1 cellular context compared by ENCODE assay signal in the genomic region with DNA sequence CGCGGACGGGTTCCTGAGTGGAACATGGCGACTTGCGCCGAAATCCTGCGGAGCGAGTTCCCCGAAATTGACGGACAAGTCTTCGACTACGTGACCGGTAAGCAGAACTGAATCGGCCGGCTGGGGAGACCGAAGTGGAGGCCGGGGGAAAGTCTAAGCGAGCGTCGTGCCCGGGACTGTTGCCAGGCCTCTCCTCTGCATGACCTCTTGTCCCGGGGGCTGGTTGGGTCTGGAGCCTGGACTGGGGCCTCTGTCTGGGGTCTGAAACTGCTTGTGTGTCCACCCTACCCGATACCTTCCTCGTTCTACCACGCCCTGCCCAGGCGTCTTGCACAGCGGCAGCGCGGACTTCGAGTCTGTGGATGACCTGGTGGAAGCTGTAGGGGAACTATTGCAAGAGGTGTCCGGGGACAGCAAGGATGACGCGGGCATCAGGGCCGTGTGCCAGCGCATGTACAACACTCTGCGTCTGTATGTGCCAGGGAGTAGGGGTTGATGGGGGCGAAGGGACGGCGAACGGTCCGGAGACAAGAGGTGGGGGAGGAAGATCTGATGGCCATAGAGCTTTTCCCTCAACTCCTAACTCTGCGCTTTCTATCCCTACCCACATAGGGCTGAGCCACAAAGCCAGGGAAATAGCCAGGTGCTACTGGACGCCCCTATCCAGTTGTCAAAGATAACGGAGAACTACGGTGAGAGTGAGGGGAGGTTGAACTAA.
TF ChIP-seq lines count a peak whose summit lies in the region.

A gene with protein sequence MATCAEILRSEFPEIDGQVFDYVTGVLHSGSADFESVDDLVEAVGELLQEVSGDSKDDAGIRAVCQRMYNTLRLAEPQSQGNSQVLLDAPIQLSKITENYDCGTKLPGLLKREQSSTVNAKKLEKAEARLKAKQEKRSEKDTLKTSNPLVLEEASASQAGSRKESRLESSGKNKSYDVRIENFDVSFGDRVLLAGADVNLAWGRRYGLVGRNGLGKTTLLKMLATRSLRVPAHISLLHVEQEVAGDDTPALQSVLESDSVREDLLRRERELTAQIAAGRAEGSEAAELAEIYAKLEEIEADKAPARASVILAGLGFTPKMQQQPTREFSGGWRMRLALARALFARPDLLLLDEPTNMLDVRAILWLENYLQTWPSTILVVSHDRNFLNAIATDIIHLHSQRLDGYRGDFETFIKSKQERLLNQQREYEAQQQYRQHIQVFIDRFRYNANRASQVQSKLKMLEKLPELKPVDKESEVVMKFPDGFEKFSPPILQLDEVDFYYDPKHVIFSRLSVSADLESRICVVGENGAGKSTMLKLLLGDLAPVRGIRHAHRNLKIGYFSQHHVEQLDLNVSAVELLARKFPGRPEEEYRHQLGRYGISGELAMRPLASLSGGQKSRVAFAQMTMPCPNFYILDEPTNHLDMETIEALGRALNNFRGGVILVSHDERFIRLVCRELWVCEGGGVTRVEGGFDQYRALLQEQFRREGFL (plus strand): TSS at position 16 of the 718 bp plus-strand sequence. CDS start 9 bp downstream, at position 25.

TF ChIP-seq in HepG2, 621 proteins besides CTCF, POLR2A, EP300 and RAD21 (continued from another document and continues in another):
- TF ChIP-seq, protein P1, sequence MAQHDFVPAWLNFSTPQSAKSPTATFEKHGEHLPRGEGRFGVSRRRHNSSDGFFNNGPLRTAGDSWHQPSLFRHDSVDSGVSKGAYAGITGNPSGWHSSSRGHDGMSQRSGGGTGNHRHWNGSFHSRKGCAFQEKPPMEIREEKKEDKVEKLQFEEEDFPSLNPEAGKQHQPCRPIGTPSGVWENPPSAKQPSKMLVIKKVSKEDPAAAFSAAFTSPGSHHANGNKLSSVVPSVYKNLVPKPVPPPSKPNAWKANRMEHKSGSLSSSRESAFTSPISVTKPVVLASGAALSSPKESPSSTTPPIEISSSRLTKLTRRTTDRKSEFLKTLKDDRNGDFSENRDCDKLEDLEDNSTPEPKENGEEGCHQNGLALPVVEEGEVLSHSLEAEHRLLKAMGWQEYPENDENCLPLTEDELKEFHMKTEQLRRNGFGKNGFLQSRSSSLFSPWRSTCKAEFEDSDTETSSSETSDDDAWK (CRISPR knock-in tag; IDR thresholded peaks at IDR 0.05): no peak
- TF ChIP-seq, protein P2, sequence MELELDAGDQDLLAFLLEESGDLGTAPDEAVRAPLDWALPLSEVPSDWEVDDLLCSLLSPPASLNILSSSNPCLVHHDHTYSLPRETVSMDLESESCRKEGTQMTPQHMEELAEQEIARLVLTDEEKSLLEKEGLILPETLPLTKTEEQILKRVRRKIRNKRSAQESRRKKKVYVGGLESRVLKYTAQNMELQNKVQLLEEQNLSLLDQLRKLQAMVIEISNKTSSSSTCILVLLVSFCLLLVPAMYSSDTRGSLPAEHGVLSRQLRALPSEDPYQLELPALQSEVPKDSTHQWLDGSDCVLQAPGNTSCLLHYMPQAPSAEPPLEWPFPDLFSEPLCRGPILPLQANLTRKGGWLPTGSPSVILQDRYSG (CRISPR knock-in tag; IDR thresholded peaks at IDR 0.05): no peak
- TF ChIP-seq ZNF335 (CRISPR knock-in tag; IDR thresholded peaks at IDR 0.05): no peak
- no peak for TF ChIP-seq NFE2L1 (CRISPR knock-in tag; IDR thresholded peaks at IDR 0.05; ENCODE audit: borderline replicate concordance)
- TF ChIP-seq, protein P3, sequence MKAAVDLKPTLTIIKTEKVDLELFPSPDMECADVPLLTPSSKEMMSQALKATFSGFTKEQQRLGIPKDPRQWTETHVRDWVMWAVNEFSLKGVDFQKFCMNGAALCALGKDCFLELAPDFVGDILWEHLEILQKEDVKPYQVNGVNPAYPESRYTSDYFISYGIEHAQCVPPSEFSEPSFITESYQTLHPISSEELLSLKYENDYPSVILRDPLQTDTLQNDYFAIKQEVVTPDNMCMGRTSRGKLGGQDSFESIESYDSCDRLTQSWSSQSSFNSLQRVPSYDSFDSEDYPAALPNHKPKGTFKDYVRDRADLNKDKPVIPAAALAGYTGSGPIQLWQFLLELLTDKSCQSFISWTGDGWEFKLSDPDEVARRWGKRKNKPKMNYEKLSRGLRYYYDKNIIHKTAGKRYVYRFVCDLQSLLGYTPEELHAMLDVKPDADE (CRISPR knock-in tag; IDR thresholded peaks at IDR 0.05): no peak
- TF ChIP-seq SRY (CRISPR knock-in tag; IDR thresholded peaks at IDR 0.05): 0 out of 2 replicates have a peak, but pooled peaks have one; percentile 94
- TF ChIP-seq, protein P4, sequence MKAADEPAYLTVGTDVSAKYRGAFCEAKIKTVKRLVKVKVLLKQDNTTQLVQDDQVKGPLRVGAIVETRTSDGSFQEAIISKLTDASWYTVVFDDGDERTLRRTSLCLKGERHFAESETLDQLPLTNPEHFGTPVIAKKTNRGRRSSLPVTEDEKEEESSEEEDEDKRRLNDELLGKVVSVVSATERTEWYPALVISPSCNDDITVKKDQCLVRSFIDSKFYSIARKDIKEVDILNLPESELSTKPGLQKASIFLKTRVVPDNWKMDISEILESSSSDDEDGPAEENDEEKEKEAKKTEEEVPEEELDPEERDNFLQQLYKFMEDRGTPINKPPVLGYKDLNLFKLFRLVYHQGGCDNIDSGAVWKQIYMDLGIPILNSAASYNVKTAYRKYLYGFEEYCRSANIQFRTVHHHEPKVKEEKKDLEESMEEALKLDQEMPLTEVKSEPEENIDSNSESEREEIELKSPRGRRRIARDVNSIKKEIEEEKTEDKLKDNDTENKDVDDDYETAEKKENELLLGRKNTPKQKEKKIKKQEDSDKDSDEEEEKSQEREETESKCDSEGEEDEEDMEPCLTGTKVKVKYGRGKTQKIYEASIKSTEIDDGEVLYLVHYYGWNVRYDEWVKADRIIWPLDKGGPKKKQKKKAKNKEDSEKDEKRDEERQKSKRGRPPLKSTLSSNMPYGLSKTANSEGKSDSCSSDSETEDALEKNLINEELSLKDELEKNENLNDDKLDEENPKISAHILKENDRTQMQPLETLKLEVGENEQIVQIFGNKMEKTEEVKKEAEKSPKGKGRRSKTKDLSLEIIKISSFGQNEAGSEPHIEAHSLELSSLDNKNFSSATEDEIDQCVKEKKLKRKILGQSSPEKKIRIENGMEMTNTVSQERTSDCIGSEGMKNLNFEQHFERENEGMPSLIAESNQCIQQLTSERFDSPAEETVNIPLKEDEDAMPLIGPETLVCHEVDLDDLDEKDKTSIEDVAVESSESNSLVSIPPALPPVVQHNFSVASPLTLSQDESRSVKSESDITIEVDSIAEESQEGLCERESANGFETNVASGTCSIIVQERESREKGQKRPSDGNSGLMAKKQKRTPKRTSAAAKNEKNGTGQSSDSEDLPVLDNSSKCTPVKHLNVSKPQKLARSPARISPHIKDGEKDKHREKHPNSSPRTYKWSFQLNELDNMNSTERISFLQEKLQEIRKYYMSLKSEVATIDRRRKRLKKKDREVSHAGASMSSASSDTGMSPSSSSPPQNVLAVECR (CRISPR knock-in tag; IDR thresholded peaks at IDR 0.05; ENCODE audit: borderline replicate concordance): peak; percentile 72; the same call in 1 of the 2 replicates
- no peak for TF ChIP-seq GATA4 (IDR thresholded peaks at IDR 0.05; ENCODE audit: borderline replicate concordance, low read depth)
- TF ChIP-seq ZNF160 (CRISPR knock-in tag; IDR thresholded peaks at IDR 0.05): no peak
- TF ChIP-seq NFIB (CRISPR knock-in tag; IDR thresholded peaks at IDR 0.05; ENCODE audit: borderline replicate concordance): peak; percentile 63; the same call in 1 of the 2 replicates
- TF ChIP-seq, protein P5, sequence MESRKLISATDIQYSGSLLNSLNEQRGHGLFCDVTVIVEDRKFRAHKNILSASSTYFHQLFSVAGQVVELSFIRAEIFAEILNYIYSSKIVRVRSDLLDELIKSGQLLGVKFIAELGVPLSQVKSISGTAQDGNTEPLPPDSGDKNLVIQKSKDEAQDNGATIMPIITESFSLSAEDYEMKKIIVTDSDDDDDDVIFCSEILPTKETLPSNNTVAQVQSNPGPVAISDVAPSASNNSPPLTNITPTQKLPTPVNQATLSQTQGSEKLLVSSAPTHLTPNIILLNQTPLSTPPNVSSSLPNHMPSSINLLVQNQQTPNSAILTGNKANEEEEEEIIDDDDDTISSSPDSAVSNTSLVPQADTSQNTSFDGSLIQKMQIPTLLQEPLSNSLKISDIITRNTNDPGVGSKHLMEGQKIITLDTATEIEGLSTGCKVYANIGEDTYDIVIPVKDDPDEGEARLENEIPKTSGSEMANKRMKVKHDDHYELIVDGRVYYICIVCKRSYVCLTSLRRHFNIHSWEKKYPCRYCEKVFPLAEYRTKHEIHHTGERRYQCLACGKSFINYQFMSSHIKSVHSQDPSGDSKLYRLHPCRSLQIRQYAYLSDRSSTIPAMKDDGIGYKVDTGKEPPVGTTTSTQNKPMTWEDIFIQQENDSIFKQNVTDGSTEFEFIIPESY (CRISPR knock-in tag; IDR thresholded peaks at IDR 0.05): no peak
- TF ChIP-seq, protein P6, sequence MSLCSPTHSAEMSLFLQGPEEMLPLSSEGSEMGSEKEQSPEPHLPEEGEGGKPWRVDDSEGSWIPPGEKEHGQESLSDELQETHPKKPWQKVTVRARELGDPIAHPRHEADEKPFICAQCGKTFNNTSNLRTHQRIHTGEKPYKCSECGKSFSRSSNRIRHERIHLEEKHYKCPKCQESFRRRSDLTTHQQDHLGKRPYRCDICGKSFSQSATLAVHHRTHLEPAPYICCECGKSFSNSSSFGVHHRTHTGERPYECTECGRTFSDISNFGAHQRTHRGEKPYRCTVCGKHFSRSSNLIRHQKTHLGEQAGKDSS (CRISPR knock-in tag; IDR thresholded peaks at IDR 0.05; ENCODE audit: borderline replicate concordance, low read depth): no peak
- no peak for TF ChIP-seq FLYWCH1 (CRISPR knock-in tag; IDR thresholded peaks at IDR 0.05)
- no peak for TF ChIP-seq TOPORS (CRISPR knock-in tag; IDR thresholded peaks at IDR 0.05)
- TF ChIP-seq, protein P7, sequence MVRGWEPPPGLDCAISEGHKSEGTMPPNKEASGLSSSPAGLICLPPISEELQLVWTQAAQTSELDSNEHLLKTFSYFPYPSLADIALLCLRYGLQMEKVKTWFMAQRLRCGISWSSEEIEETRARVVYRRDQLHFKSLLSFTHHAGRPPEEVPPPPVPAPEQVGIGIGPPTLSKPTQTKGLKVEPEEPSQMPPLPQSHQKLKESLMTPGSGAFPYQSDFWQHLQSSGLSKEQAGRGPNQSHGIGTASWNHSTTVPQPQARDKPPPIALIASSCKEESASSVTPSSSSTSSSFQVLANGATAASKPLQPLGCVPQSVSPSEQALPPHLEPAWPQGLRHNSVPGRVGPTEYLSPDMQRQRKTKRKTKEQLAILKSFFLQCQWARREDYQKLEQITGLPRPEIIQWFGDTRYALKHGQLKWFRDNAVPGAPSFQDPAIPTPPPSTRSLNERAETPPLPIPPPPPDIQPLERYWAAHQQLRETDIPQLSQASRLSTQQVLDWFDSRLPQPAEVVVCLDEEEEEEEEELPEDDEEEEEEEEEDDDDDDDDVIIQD (CRISPR knock-in tag; IDR thresholded peaks at IDR 0.05; ENCODE audit: low read depth): no peak
- TF ChIP-seq ZMAT3 (CRISPR knock-in tag; conservative IDR thresholded peaks at IDR 0.05): peak; percentile 91; the same call in 1 of the 2 replicates
- TF ChIP-seq ZSCAN29 (CRISPR knock-in tag; conservative IDR thresholded peaks at IDR 0.05): no peak
- TF ChIP-seq, protein P8, sequence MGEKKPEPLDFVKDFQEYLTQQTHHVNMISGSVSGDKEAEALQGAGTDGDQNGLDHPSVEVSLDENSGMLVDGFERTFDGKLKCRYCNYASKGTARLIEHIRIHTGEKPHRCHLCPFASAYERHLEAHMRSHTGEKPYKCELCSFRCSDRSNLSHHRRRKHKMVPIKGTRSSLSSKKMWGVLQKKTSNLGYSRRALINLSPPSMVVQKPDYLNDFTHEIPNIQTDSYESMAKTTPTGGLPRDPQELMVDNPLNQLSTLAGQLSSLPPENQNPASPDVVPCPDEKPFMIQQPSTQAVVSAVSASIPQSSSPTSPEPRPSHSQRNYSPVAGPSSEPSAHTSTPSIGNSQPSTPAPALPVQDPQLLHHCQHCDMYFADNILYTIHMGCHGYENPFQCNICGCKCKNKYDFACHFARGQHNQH (CRISPR knock-in tag; IDR thresholded peaks at IDR 0.05): peak; percentile 10; the same call in 1 of the 2 replicates
- TF ChIP-seq MIER2 (CRISPR knock-in tag; IDR thresholded peaks at IDR 0.05): no peak
- TF ChIP-seq ZZZ3 (CRISPR knock-in tag; IDR thresholded peaks at IDR 0.05; ENCODE audit: borderline replicate concordance): 0 out of 2 replicates have a peak, but pooled peaks have one; percentile 50
- TF ChIP-seq ZC3H13 (CRISPR knock-in tag; IDR thresholded peaks at IDR 0.05): no peak
- TF ChIP-seq ATF7-NPFF (CRISPR knock-in tag; IDR thresholded peaks at IDR 0.05; ENCODE audit: low read depth): peak; percentile 48; the same call in 1 of the 2 replicates
- no peak for TF ChIP-seq ISX (CRISPR knock-in tag; conservative IDR thresholded peaks at IDR 0.05)
- TF ChIP-seq ZNF337 (CRISPR knock-in tag; IDR thresholded peaks at IDR 0.05; ENCODE audit: borderline replicate concordance, low read depth): peak; percentile 44; the same call in 1 of the 2 replicates
- TF ChIP-seq, protein P9, sequence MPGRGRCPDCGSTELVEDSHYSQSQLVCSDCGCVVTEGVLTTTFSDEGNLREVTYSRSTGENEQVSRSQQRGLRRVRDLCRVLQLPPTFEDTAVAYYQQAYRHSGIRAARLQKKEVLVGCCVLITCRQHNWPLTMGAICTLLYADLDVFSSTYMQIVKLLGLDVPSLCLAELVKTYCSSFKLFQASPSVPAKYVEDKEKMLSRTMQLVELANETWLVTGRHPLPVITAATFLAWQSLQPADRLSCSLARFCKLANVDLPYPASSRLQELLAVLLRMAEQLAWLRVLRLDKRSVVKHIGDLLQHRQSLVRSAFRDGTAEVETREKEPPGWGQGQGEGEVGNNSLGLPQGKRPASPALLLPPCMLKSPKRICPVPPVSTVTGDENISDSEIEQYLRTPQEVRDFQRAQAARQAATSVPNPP (CRISPR knock-in tag; IDR thresholded peaks at IDR 0.05): no peak
- peak; percentile 68; the same call in 1 of the 2 replicates for TF ChIP-seq SAP130 (CRISPR knock-in tag; IDR thresholded peaks at IDR 0.05; ENCODE audit: low read depth)
- TF ChIP-seq, protein P10, sequence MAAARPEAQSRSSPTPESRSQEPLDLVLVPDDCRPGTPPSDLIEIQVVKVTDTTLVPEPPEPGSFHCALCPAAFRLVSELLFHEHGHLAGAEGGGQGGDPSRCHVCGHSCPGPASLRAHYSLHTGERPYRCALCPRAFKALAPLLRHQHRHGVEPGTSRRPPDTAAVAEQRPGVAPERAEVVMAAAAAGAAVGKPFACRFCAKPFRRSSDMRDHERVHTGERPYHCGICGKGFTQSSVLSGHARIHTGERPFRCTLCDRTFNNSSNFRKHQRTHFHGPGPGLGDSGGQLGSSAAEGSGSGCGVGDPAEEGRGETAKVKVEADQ (CRISPR knock-in tag; IDR thresholded peaks at IDR 0.05; ENCODE audit: borderline replicate concordance): no peak
- peak; percentile 2 for TF ChIP-seq RBM39 (IDR thresholded peaks at IDR 0.05; ENCODE audit: low read depth, low read length, poor library complexity, severe bottlenecking)
- TF ChIP-seq KMT2B (CRISPR knock-in tag; IDR thresholded peaks at IDR 0.05): peak; percentile 58; the same call in 1 of the 2 replicates
- no peak for TF ChIP-seq RFX3 (CRISPR knock-in tag; IDR thresholded peaks at IDR 0.05)
- no peak for TF ChIP-seq HNF4G (IDR thresholded peaks at IDR 0.05; ENCODE audit: borderline replicate concordance, low read depth, low read length)
- TF ChIP-seq HNF4G (CRISPR knock-in tag; IDR thresholded peaks at IDR 0.05; ENCODE audit: borderline replicate concordance, low read depth): no peak
